17 cellular contexts compared by ENCODE assay signal in the genomic region with DNA sequence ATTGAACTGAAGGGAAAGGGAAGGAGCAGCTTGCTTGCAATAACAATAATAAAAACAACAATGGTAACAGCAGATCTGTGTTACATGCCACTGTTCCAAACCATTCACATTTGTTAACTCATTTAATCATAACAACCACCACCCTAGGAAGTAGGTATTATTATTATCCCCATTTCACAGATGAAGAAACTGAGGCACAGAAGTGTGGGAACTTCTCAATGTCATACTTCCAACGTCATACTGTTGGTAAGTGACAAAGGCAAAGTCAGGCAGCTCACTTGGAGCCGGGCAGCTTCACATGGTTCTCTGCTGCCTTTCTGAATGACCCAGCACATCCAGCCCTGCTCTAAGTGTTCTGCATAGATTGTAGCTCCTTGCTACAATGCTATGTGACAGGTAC.
"Had no signal": no experiment of that assay in that cellular context is flagged by ENCODE, and none has a peak within 500 bp of the region (broad histone marks: within the 10 kb centered on the region; RNA-seq: fewer than 3 reads in every experiment).

No MANE protein-coding gene starts in this region.

- H3K9me3 ChIP-seq: colonic mucosa, neutrophil, thoracic aorta, transverse colon had no signal

- H3K4me3 Mint-ChIP-seq: naive thymus-derived CD4-positive, alpha-beta T cell; nephron progenitor cell had no signal

- H3K4me1 ChIP-seq: colonic mucosa had no signal

- H3K4me3 ChIP-seq: colonic mucosa, stomach, thoracic aorta, transverse colon had no signal

- H3K27ac Mint-ChIP-seq: naive thymus-derived CD4-positive, alpha-beta T cell; nephron progenitor cell had no signal

- H3K36me3 ChIP-seq: colonic mucosa, neutrophil, stomach, thoracic aorta, transverse colon had no signal

- ATAC-seq: naive thymus-derived CD4-positive, alpha-beta T cell; sciatic nerve had no signal

- H3K27ac ChIP-seq: colonic mucosa, neutrophil, stomach, thoracic aorta, transverse colon had no signal

- DNase-seq: colonic mucosa; dermis blood vessel endothelial cell; foreskin melanocyte; head of caudate nucleus; hippocampal formation; mesendoderm; naive thymus-derived CD4-positive, alpha-beta T cell; nephron progenitor cell; posterior cingulate gyrus; stimulated activated CD4-positive, alpha-beta T cell treated with anti-CD3 and anti-CD28 coated beads, Interleukin-2, amount 100 ng/mL, for 24 hours; stimulated activated naive CD4-positive, alpha-beta T cell; stomach; substantia nigra; transverse colon had no signal
